1 cellular context compared by ENCODE assay signal in the genomic region with DNA sequence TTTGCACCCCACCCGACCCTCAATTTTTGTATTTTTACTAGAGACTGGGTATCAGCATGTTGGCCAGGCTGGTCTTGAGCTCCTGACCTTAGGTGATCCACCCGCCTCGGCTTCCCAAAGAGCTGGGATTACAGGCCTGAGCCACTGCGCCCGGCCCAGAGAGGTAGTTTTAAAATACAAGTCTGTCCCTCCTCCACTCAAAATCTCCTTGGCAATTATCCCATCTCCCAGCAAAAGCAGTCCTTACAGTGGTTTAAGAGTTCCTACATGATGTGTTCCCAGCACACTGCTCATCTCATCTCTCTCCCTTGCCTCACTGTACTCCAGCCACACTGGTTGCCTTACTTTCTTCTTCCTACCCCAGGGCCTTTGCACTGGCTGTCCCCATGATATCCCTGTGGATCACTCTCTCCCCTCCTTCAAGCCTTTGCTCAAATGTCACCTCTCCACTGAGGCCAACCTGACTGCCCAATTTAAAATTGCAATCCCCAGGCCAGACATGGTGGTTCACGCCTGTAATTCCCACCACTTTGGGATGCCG.
TF ChIP-seq lines count a peak whose summit lies in the region.

No MANE protein-coding gene starts in this region.

TF ChIP-seq in GM23338, 12 proteins besides CTCF, POLR2A, EP300 and RAD21 (continued from another document):
- no peak for TF ChIP-seq CREB1 (CRISPR knock-in tag; IDR thresholded peaks at IDR 0.05; ENCODE audit: low read depth)
- no peak for TF ChIP-seq POLR2AphosphoS5 (IDR thresholded peaks at IDR 0.05; ENCODE audit: low read depth)
- no peak for TF ChIP-seq JUNB (IDR thresholded peaks at IDR 0.05; ENCODE audit: unreplicated experiment)
